Comparison of ENCODE assay signal across 10 cellular contexts in genomic region chr7:105006367-105007139, GRCh38. TPM values are rescaled to one million over a fixed set of nuclear protein-coding genes. Genes with fewer than 3 reads are reported as not detected.
DNase-seq lines count a peak whose midpoint lies in the region; ATAC-seq and TF ChIP-seq lines count a peak whose summit lies in the region.
"Had no signal": no experiment of that assay in that cellular context is flagged by ENCODE, and none has a peak within 500 bp of the region (broad histone marks: within the 10 kb centered on the region; RNA-seq: fewer than 3 reads in every experiment).

No MANE protein-coding gene starts in this region.

- H3F3A ChIP-seq in neural cell (ENCODE audit: insufficient read depth, low read length, poor library complexity, severe bottlenecking) = no peaks in the 10 kb centered on the region

- H3K4me1 Mint-ChIP-seq in CD8-positive, alpha-beta T cell (ENCODE audit: low read depth) = peaks cover 85% of the 10 kb centered on the region
- peaks cover 86% of the 10 kb centered on the region for H3K4me1 Mint-ChIP-seq in chondrocyte (ENCODE audit: low read depth)

- CTCF ChIA-PET in CD8-positive, alpha-beta T cell (lab: Charles Lee) = interaction anchor here (0.7 to 3.7 kb wide), 7 partner anchors 13 to 74 kb away, joined by 3 to 33 read pairs (median 4); no protein-coding TSS in a partner anchor

- H3K27me3 ChIP-seq in CD8-positive, alpha-beta T cell (ENCODE audit: insufficient read depth, low read length) = no peaks in the 10 kb centered on the region
- H3K27me3 ChIP-seq in neural cell (ENCODE audit: insufficient read depth, low read depth, low read length) = no peaks in the 10 kb centered on the region

- H3K4me3 Mint-ChIP-seq in CD8-positive, alpha-beta T cell = peak overlapping the region; percentile 52
- no peak overlapping the region for H3K4me3 Mint-ChIP-seq in chondrocyte (ENCODE audit: unreplicated experiment)

- no peak for TF ChIP-seq CTCF in CD8-positive, alpha-beta T cell (IDR thresholded peaks at IDR 0.05)
- TF ChIP-seq CTCF in chondrocyte (IDR thresholded peaks at IDR 0.05) = peak; percentile 26
- no peak for TF ChIP-seq CTCF in neural cell (IDR thresholded peaks at IDR 0.05; ENCODE audit: poor library complexity, severe bottlenecking)
- no peak for TF ChIP-seq CTCF in GM10266 (IDR thresholded peaks at IDR 0.05; ENCODE audit: control insufficient read depth, insufficient read depth, low read depth, missing control alignments)

- intact Hi-C loops in CD8-positive, alpha-beta T cell (cut with DNase I, micrococcal nuclease) = loop anchor here in 1 of 2 experiments (10.0 kb wide), 1 partner anchor 802 kb away; the partner anchor contains the start of gene ORC5

- peak; percentile 41 for ATAC-seq in CD8-positive, alpha-beta T cell
- ATAC-seq in GM19023 (IDR thresholded peaks at IDR 0.05; ENCODE audit: unreplicated experiment) (no peak), HG02763 (IDR thresholded peaks at IDR 0.05; ENCODE audit: unreplicated experiment) (no peak)

- no peak overlapping the region for H3K27ac ChIP-seq in CD8-positive, alpha-beta T cell (ENCODE audit: low read depth, low read length)
- H3K27ac ChIP-seq in neural cell (ENCODE audit: low read length) = no peak overlapping the region

- POLR2A ChIA-PET in CD8-positive, alpha-beta T cell (lab: Charles Lee) = interaction anchor here (1.4 to 2.1 kb wide), 4 partner anchors 9 to 23 kb away, joined by 6 to 10 read pairs (median 6); no protein-coding TSS in a partner anchor

- H3K36me3 Mint-ChIP-seq in CD8-positive, alpha-beta T cell = peaks cover 44% of the 10 kb centered on the region
- peaks cover 2% of the 10 kb centered on the region for H3K36me3 Mint-ChIP-seq in chondrocyte (ENCODE audit: low read depth)

- H3K9me3 Mint-ChIP-seq in CD8-positive, alpha-beta T cell = no peaks in the 10 kb centered on the region
- H3K9me3 Mint-ChIP-seq in chondrocyte (ENCODE audit: low read depth) = no peaks in the 10 kb centered on the region

- H3K9me3 ChIP-seq in CD8-positive, alpha-beta T cell (ENCODE audit: low read length) = no peaks in the 10 kb centered on the region
- no peaks in the 10 kb centered on the region for H3K9me3 ChIP-seq in neural cell (ENCODE audit: low read length)

- H3K79me2 ChIP-seq in neural cell (replicated peaks; ENCODE audit: insufficient read depth, low read length) = peaks cover 99% of the 10 kb centered on the region

- H3K9me2 ChIP-seq in neural cell (ENCODE audit: insufficient read depth, low read length) = no peaks in the 10 kb centered on the region

- H3K36me3 ChIP-seq in CD8-positive, alpha-beta T cell (ENCODE audit: insufficient read depth, low read length) = no peaks in the 10 kb centered on the region
- peaks cover 12% of the 10 kb centered on the region for H3K36me3 ChIP-seq in neural cell (ENCODE audit: insufficient read depth, low read length)

- no peak overlapping the region for H2AFZ ChIP-seq in neural cell (ENCODE audit: low read depth, low read length)

- no peak for TF ChIP-seq RAD21 in neural cell (conservative IDR thresholded peaks at IDR 0.05)

- H3K27me3 Mint-ChIP-seq in CD8-positive, alpha-beta T cell (ENCODE audit: low read depth) = no peaks in the 10 kb centered on the region
- no peaks in the 10 kb centered on the region for H3K27me3 Mint-ChIP-seq in chondrocyte (ENCODE audit: low read depth)

- H3K4me2 ChIP-seq in neural cell (ENCODE audit: low read length) = peak overlapping the region; percentile 55

- peaks cover 77% of the 10 kb centered on the region for H3K4me1 ChIP-seq in CD8-positive, alpha-beta T cell (ENCODE audit: insufficient read depth, low read length)

- H3K4me3 ChIP-seq in CD8-positive, alpha-beta T cell (ENCODE audit: low read depth, low read length) = no peak overlapping the region
- peak overlapping the region; percentile 29 for H3K4me3 ChIP-seq in neural cell (ENCODE audit: low read length)

- H3K9ac ChIP-seq in neural cell (ENCODE audit: low read length) = no peak overlapping the region

- peak overlapping the region; percentile 55 for H3K27ac Mint-ChIP-seq in CD8-positive, alpha-beta T cell
- H3K27ac Mint-ChIP-seq in chondrocyte (ENCODE audit: unreplicated experiment) = peak overlapping the region; percentile 66

- no peak for TF ChIP-seq EP300 in neural cell (conservative IDR thresholded peaks at IDR 0.05; ENCODE audit: poor library complexity, severe bottlenecking)

- peaks cover 79% of the 10 kb centered on the region for H4K20me1 ChIP-seq in neural cell (ENCODE audit: insufficient read depth)

- DNase-seq in CD8-positive, alpha-beta T cell = no peak
- DNase-seq in M059J (ENCODE audit: low read depth) = peak; percentile 42
- no peak for DNase-seq in chondrocyte (ENCODE audit: low spot score)
- DNase-seq in GM10266 (ENCODE audit: extremely low spot score) = no peak
- no peak for DNase-seq in NCI-H1092 (lab: John Stamatoyannopoulos, UW)
- DNase-seq: activated T-cell treated with anti-CD3 and anti-CD28 coated beads for 4 hours, NCI-H524 treated with DMSO at 0.1 percent for 48 hours had no signal

TF ChIP-seq in neural cell, 6 proteins besides CTCF, POLR2A, EP300 and RAD21:
- TF ChIP-seq POLR2AphosphoS5 (IDR thresholded peaks at IDR 0.05) = no peak
- TF ChIP-seq TAF1 (IDR thresholded peaks at IDR 0.05; ENCODE audit: low read depth) = no peak
- no peak for TF ChIP-seq MXI1 (conservative IDR thresholded peaks at IDR 0.05; ENCODE audit: poor library complexity, severe bottlenecking)
- TF ChIP-seq SMC3 (conservative IDR thresholded peaks at IDR 0.05; ENCODE audit: poor library complexity) = no peak
- TF ChIP-seq, protein P1, sequence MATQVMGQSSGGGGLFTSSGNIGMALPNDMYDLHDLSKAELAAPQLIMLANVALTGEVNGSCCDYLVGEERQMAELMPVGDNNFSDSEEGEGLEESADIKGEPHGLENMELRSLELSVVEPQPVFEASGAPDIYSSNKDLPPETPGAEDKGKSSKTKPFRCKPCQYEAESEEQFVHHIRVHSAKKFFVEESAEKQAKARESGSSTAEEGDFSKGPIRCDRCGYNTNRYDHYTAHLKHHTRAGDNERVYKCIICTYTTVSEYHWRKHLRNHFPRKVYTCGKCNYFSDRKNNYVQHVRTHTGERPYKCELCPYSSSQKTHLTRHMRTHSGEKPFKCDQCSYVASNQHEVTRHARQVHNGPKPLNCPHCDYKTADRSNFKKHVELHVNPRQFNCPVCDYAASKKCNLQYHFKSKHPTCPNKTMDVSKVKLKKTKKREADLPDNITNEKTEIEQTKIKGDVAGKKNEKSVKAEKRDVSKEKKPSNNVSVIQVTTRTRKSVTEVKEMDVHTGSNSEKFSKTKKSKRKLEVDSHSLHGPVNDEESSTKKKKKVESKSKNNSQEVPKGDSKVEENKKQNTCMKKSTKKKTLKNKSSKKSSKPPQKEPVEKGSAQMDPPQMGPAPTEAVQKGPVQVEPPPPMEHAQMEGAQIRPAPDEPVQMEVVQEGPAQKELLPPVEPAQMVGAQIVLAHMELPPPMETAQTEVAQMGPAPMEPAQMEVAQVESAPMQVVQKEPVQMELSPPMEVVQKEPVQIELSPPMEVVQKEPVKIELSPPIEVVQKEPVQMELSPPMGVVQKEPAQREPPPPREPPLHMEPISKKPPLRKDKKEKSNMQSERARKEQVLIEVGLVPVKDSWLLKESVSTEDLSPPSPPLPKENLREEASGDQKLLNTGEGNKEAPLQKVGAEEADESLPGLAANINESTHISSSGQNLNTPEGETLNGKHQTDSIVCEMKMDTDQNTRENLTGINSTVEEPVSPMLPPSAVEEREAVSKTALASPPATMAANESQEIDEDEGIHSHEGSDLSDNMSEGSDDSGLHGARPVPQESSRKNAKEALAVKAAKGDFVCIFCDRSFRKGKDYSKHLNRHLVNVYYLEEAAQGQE (IDR thresholded peaks at IDR 0.05; ENCODE audit: borderline replicate concordance) = no peak
- no peak for TF ChIP-seq EZH2 (IDR thresholded peaks at IDR 0.05; ENCODE audit: borderline replicate concordance, insufficient read depth, low read length, poor library complexity, severe bottlenecking)
TF ChIP-seq in neural cell: peak in this region for 0.

RNA-seq across cellular contexts. Expression of gene KMT2E, which starts 7.5 kb away (rescaled TPM):
- 100 to 1,000 TPM; 320 TPM for total RNA-seq in CD8-positive, alpha-beta T cell
- total RNA-seq in M059J (2014; rRNA removed; shearing (Covaris generic)) = 41.5 and 43.6 TPM in 2 replicates
- 59.6 to 63.1 TPM (median 59.9 TPM) in 3 replicates for total RNA-seq in chondrocyte
- 78.4 and 91.8 TPM in 2 replicates for polyA plus RNA-seq in neural cell
- polyA minus RNA-seq in neural cell = 367 and 473 TPM in 2 replicates
